Comparison of ENCODE assay signal across 33 cellular contexts in genomic region chr15:60120100-60120499, GRCh38.
DNase-seq lines count a peak whose midpoint lies in the region.
"Had no signal": no experiment of that assay in that cellular context is flagged by ENCODE, and none has a peak within 500 bp of the region (broad histone marks: within the 10 kb centered on the region; RNA-seq: fewer than 3 reads in every experiment).

No MANE protein-coding gene starts in this region.

- H3K27me3 ChIP-seq in HUES6 (ENCODE audit: control insufficient read depth, insufficient read depth, low read length) (peaks cover 14% of the 10 kb centered on the region), NT2/D1 (ENCODE audit: insufficient read depth, insufficient read length) (peaks cover 74% of the 10 kb centered on the region)
- H3K27me3 ChIP-seq: SJSA1 had no signal

- H3K4me3 Mint-ChIP-seq in activated naive CD4-positive, alpha-beta T cell treated with anti-CD3 and anti-CD28 coated beads, Interleukin-2, amount 10 ng/mL, durations not matched to agents 7 days and 5 days: no peak overlapping the region
- H3K4me3 Mint-ChIP-seq: activated T-cell treated with anti-CD3 and anti-CD28 coated beads, Interleukin-2, amount 50 U/mL, for 72 hours; CD14-positive monocyte; immature natural killer cell; natural killer cell treated with Interleukin-12 subunit alpha and Interleukin-12 subunit beta and Interleukin-15 and Interleukin-18, amount 100 ng/mL, for 72 hours; stimulated activated naive CD8-positive, alpha-beta T cell treated with anti-CD3 and anti-CD28 coated beads, Interleukin-15, amount 100 ng/mL, for 72 hours; T-cell had no signal

- H3K9ac ChIP-seq in HUES6 (ENCODE audit: low read length) (no peak overlapping the region), NT2/D1 (ENCODE audit: insufficient read length, low read depth) (no peak overlapping the region)

- H3K36me3 Mint-ChIP-seq in activated naive CD4-positive, alpha-beta T cell treated with anti-CD3 and anti-CD28 coated beads, Interleukin-2, amount 10 ng/mL, durations not matched to agents 7 days and 5 days: no peaks in the 10 kb centered on the region
- H3K36me3 Mint-ChIP-seq: brain; CD14-positive monocyte; immature natural killer cell; natural killer cell treated with Interleukin-12 subunit alpha and Interleukin-12 subunit beta and Interleukin-15 and Interleukin-18, amount 100 ng/mL, for 72 hours; T-cell had no signal

- H3K36me3 ChIP-seq in HUES6 (ENCODE audit: control insufficient read depth, insufficient read depth, low read length) (no peaks in the 10 kb centered on the region), NT2/D1 (ENCODE audit: insufficient read depth, insufficient read length, low read length) (no peaks in the 10 kb centered on the region)
- H3K36me3 ChIP-seq: heart right ventricle, sigmoid colon, SJSA1, thoracic aorta, WERI-Rb-1 had no signal

- H3K4me1 Mint-ChIP-seq in activated naive CD4-positive, alpha-beta T cell treated with anti-CD3 and anti-CD28 coated beads, Interleukin-2, amount 10 ng/mL, durations not matched to agents 7 days and 5 days: peaks cover 30% of the 10 kb centered on the region
- H3K4me1 Mint-ChIP-seq: CD14-positive monocyte, immature natural killer cell had no signal

- CTCF ChIA-PET in activated naive CD4-positive, alpha-beta T cell treated with anti-CD3 and anti-CD28 coated beads, Interleukin-2, amount 10 ng/mL, durations not matched to agents 7 days and 5 days (lab: Charles Lee): interaction anchor here (0.9 to 1.1 kb wide), 2 partner anchors 23 to 368 kb away, joined by 3 read pairs; no protein-coding TSS in a partner anchor

- no peaks in the 10 kb centered on the region for H3K9me3 Mint-ChIP-seq in activated naive CD4-positive, alpha-beta T cell treated with anti-CD3 and anti-CD28 coated beads, Interleukin-2, amount 10 ng/mL, durations not matched to agents 7 days and 5 days
- H3K9me3 Mint-ChIP-seq: activated T-cell treated with anti-CD3 and anti-CD28 coated beads, Interleukin-2, amount 50 U/mL, for 72 hours; brain; CD14-positive monocyte; immature natural killer cell; natural killer cell treated with Interleukin-12 subunit alpha and Interleukin-12 subunit beta and Interleukin-15 and Interleukin-18, amount 100 ng/mL, for 72 hours; stimulated activated naive CD8-positive, alpha-beta T cell treated with anti-CD3 and anti-CD28 coated beads, Interleukin-15, amount 100 ng/mL, for 72 hours; T-cell had no signal

- H3K27ac ChIP-seq in HUES6 (ENCODE audit: low read depth, low read length): 0 out of 2 replicates have a peak overlapping the region, but pooled peaks have one; percentile 7
- H3K27ac ChIP-seq: heart right ventricle, RWPE1, sigmoid colon, SJSA1, thoracic aorta, WERI-Rb-1 had no signal

- H3K27ac Mint-ChIP-seq in activated naive CD4-positive, alpha-beta T cell treated with anti-CD3 and anti-CD28 coated beads, Interleukin-2, amount 10 ng/mL, durations not matched to agents 7 days and 5 days: no peak overlapping the region
- H3K27ac Mint-ChIP-seq: activated T-cell treated with anti-CD3 and anti-CD28 coated beads, Interleukin-2, amount 50 U/mL, for 72 hours; CD14-positive monocyte; immature natural killer cell; natural killer cell treated with Interleukin-12 subunit alpha and Interleukin-12 subunit beta and Interleukin-15 and Interleukin-18, amount 100 ng/mL, for 72 hours; T-cell had no signal

- H3K4me1 ChIP-seq in HUES6 (ENCODE audit: control insufficient read depth, insufficient read depth, low read length) (peaks cover 71% of the 10 kb centered on the region), NT2/D1 (ENCODE audit: insufficient read depth, insufficient read length) (no peaks in the 10 kb centered on the region)
- H3K4me1 ChIP-seq: Caco-2, heart right ventricle, sigmoid colon had no signal

- H3K4me3 ChIP-seq in HUES6 (ENCODE audit: low read depth, low read length) (peak overlapping the region; percentile 13; the same call in 1 of the 2 replicates), NT2/D1 (ENCODE audit: insufficient read length, low read depth) (no peak overlapping the region)
- H3K4me3 ChIP-seq: heart right ventricle, sigmoid colon, SJSA1, thoracic aorta had no signal

- DNase-seq in NCI-H2107 treated with DMSO at 0.1 percent for 48 hours (lab: John Stamatoyannopoulos, UW; ENCODE audit: unreplicated experiment) (peak; percentile 2), NCI-H2107 (lab: John Stamatoyannopoulos, UW) (no peak), NT2/D1 (ENCODE audit: low read depth, low spot score) (peak; percentile 42), iPS-NIHi11 (ENCODE audit: low spot score) (peak; percentile 17), SKM-1 (lab: John Stamatoyannopoulos, UW; ENCODE audit: unreplicated experiment) (no peak), cerebellum (ENCODE audit: low spot score) (no peak)
- DNase-seq in activated naive CD4-positive, alpha-beta T cell treated with anti-CD3 and anti-CD28 coated beads, Interleukin-2, amount 10 ng/mL, durations not matched to agents 7 days and 5 days: no peak
- DNase-seq: activated CD4-positive, alpha-beta T cell treated with anti-CD3 and anti-CD28 coated beads, Interleukin-2, amount 50 U/mL, for 1 hour; activated naive CD4-positive, alpha-beta T cell treated with Interleukin-2 at 50 U/mL for 16 hours; activated T-cell treated with anti-CD3 and anti-CD28 coated beads, Interleukin-2, amount 50 U/mL, for 72 hours; Caco-2; cerebellar nuclear complex; foreskin melanocyte; GOT3; heart right ventricle; immature natural killer cell; Karpas-422; left colon; mammary epithelial cell; NCI-H526; sigmoid colon; stimulated activated CD4-positive, alpha-beta T cell treated with anti-CD3 and anti-CD28 coated beads, Interleukin-12 subunit alpha, Interleukin-12 subunit beta, amount 100 ng/mL, for 4 hours; stimulated activated CD4-positive, alpha-beta T cell treated with anti-CD3 and anti-CD28 coated beads, Interleukin-2, amount 100 ng/mL, for 48 hours; stimulated activated naive CD8-positive, alpha-beta T cell treated with anti-CD3 and anti-CD28 coated beads, Interleukin-15, amount 100 ng/mL, for 72 hours; T-cell; WERI-Rb-1 had no signal

- H3K9me3 ChIP-seq in HUES6 (ENCODE audit: control insufficient read depth, insufficient read depth, low read depth, low read length) (no peaks in the 10 kb centered on the region), NT2/D1 (ENCODE audit: insufficient read depth, low read length) (no peaks in the 10 kb centered on the region)
- H3K9me3 ChIP-seq: Caco-2, heart right ventricle, sigmoid colon, SJSA1, thoracic aorta had no signal

- peaks cover 11% of the 10 kb centered on the region for H3K27me3 Mint-ChIP-seq in activated naive CD4-positive, alpha-beta T cell treated with anti-CD3 and anti-CD28 coated beads, Interleukin-2, amount 10 ng/mL, durations not matched to agents 7 days and 5 days
- H3K27me3 Mint-ChIP-seq: T-cell had no signal

Comparison
In these comparisons a context has a peak if more than half of its experiments do, and no peak if none do; other contexts are left out.
1. DNase-seq: peak in NCI-H2107 treated with DMSO at 0.1 percent for 48 hours (single experiment), NT2/D1 (single experiment) and iPS-NIHi11 (single experiment); none in NCI-H2107 (single experiment), SKM-1 (single experiment), cerebellum (single experiment) and activated naive CD4-positive, alpha-beta T cell treated with anti-CD3 and anti-CD28 coated beads, Interleukin-2, amount 10 ng/mL, durations not matched to agents 7 days and 5 days (single experiment).